8 cellular contexts compared by ENCODE assay signal in genomic region chr3:16885588-16885903, GRCh38. TPM values are rescaled to one million over a fixed set of nuclear protein-coding genes. Genes with fewer than 3 reads are reported as not detected.
DNase-seq lines count a peak whose midpoint lies in the region; ATAC-seq and TF ChIP-seq lines count a peak whose summit lies in the region.

No MANE protein-coding gene starts in this region.

- intact Hi-C loops in MCF 10A (cut with micrococcal nuclease) (no loop called here), mucosa of descending colon (cut with DNase I, micrococcal nuclease) (no loop called here)

- no peak overlapping the region for H3K27ac Mint-ChIP-seq in MCF 10A (ENCODE audit: low read depth, unreplicated experiment)

- DNase-seq in AG04449 (ENCODE audit: low read depth, low spot score) = no peak
- DNase-seq in MCF 10A (ENCODE audit: unreplicated experiment) = no peak
- no peak for DNase-seq in mucosa of descending colon
- no peak for DNase-seq in DMS153 treated with DMSO at 0.1 percent for 48 hours (lab: John Stamatoyannopoulos, UW; ENCODE audit: unreplicated experiment)
- no peak for DNase-seq in A172 (ENCODE audit: low spot score)
- no peak for DNase-seq in stimulated activated naive CD4-positive, alpha-beta T cell treated with Interleukin-2 at 50 U/mL for 16 hours (lab: John Stamatoyannopoulos, UW)

- H3K4me1 ChIP-seq in mucosa of descending colon (ENCODE audit: low read depth) = peaks cover 4% of the 10 kb centered on the region

- CTCF ChIA-PET in AG04449 (lab: Yijun Ruan, JAX) = interaction anchor here (1.0 to 1.3 kb wide), 2 partner anchors 13 to 285 kb away, joined by 3 to 4 read pairs; no protein-coding TSS in a partner anchor
- CTCF ChIA-PET in MCF 10A (lab: Yijun Ruan, JAX) = no interaction called here

- no peaks in the 10 kb centered on the region for H3K9me3 Mint-ChIP-seq in MCF 10A (ENCODE audit: unreplicated experiment)

- peak overlapping the region; percentile 70 for H3K4me3 Mint-ChIP-seq in MCF 10A (ENCODE audit: unreplicated experiment)

- no peaks in the 10 kb centered on the region for H3K36me3 Mint-ChIP-seq in MCF 10A (ENCODE audit: insufficient read depth, unreplicated experiment)

- POLR2A ChIA-PET in AG04449 (lab: Yijun Ruan, JAX) (no interaction called here), MCF 10A (lab: Yijun Ruan, JAX) (interaction anchor here (0.6 to 1.8 kb wide), 2 partner anchors 14 to 59 kb away, joined by 3 to 6 read pairs; no protein-coding TSS in a partner anchor)

- no TSS peak for BruUV-seq in MCF 10A (replicated peaks; lab: Mats Ljungman, UMichigan)

- H3K27me3 Mint-ChIP-seq in MCF 10A (ENCODE audit: insufficient read depth, unreplicated experiment) = peaks cover 39% of the 10 kb centered on the region

- H3K4me1 Mint-ChIP-seq in MCF 10A (ENCODE audit: insufficient read depth, unreplicated experiment) = no peaks in the 10 kb centered on the region

- TF ChIP-seq CTCF in AG04449 (IDR thresholded peaks at IDR 0.05; ENCODE audit: insufficient read depth, low read length, missing control alignments) (no peak), MCF 10A (IDR thresholded peaks at IDR 0.05; ENCODE audit: unreplicated experiment) (no peak), mucosa of descending colon (IDR thresholded peaks at IDR 0.05) (no peak)

- H3K4me3 ChIP-seq in AG04449 (ENCODE audit: low read depth, low read length) (peak overlapping the region; percentile 79), mucosa of descending colon (peak overlapping the region; percentile 77)

- no peaks in the 10 kb centered on the region for H3K36me3 ChIP-seq in mucosa of descending colon (ENCODE audit: low read depth)

- no peaks in the 10 kb centered on the region for H3K9me3 ChIP-seq in mucosa of descending colon

- ATAC-seq in GM19397 (IDR thresholded peaks at IDR 0.05; ENCODE audit: unreplicated experiment) (peak; percentile 25), HG03457 (IDR thresholded peaks at IDR 0.05; ENCODE audit: unreplicated experiment) (peak; percentile 27), mucosa of descending colon (peak; percentile 1)

RNA-seq across cellular contexts. Expression of gene PLCL2, which starts 0.8 kb away (rescaled TPM):
- total RNA-seq in MCF 10A (2022) (0.17 and 0.51 TPM in 2 replicates), mucosa of descending colon (10 to 100 TPM; 15.0 to 35.0 (median 18.8) TPM)
- total RNA-seq in A172 (2014; rRNA removed; shearing (Covaris generic)) = 3.3 and 4.0 TPM in 2 replicates
